In genomic region chr4:42278709-42279324, GRCh38 we compare ENCODE assay signal across 21 cellular contexts.
DNase-seq lines count a peak whose midpoint lies in the region; ATAC-seq, FAIRE-seq and TF ChIP-seq lines count a peak whose summit lies in the region.
"Had no signal": no experiment of that assay in that cellular context is flagged by ENCODE, and none has a peak within 500 bp of the region (broad histone marks: within the 10 kb centered on the region; RNA-seq: fewer than 3 reads in every experiment).

No MANE protein-coding gene starts in this region.

- no TSS peak for BruUV-seq in HCT116 (replicated peaks; lab: Mats Ljungman, UMichigan)

- no peak for TF ChIP-seq RAD21 in HCT116 (IDR thresholded peaks at IDR 0.05; ENCODE audit: low read depth)

- H4K20me1 ChIP-seq in HCT116 (ENCODE audit: insufficient read depth) (no peaks in the 10 kb centered on the region), OCI-LY1 (ENCODE audit: insufficient read depth, low read length) (no peaks in the 10 kb centered on the region)

- H3K27ac ChIP-seq in HCT116 (ENCODE audit: low read depth, low read length) (no peak overlapping the region), OCI-LY1 (ENCODE audit: low read depth, low read length, poor library complexity, severe bottlenecking) (no peak overlapping the region)
- H3K27ac ChIP-seq: gastrocnemius medialis, right atrium auricular region, upper lobe of right lung had no signal

- H3K27me3 ChIP-seq in HCT116 (ENCODE audit: insufficient read depth, low read length) (no peaks in the 10 kb centered on the region), OCI-LY1 (ENCODE audit: insufficient read depth, low read length) (no peaks in the 10 kb centered on the region)
- H3K27me3 ChIP-seq: gastrocnemius medialis, right atrium auricular region, upper lobe of right lung had no signal

- no peak for DNase-seq in HCT116 (ENCODE audit: low read depth, low spot score)
- DNase-seq in iPS-NIHi11 (ENCODE audit: low spot score), result peak; percentile 20
- DNase-seq in NCI-H1436 treated with DMSO at 0.1 percent for 48 hours (lab: John Stamatoyannopoulos, UW), result no peak
- no peak for DNase-seq in frontal cortex (ENCODE audit: low spot score in 2 of 2)
- DNase-seq: AML-193; COR-L47; effector CD4-positive, alpha-beta T cell; gastrocnemius medialis; H7; kidney glomerular epithelial cell; NCI-H1417 treated with DMSO at 0.1 percent for 48 hours; NK-92 treated with Interleukin-12 subunit alpha and Interleukin-12 subunit beta, amount 100 ng/mL, for 24 hours; occipital lobe; stimulated activated CD8-positive, alpha-beta memory T cell treated with anti-CD3 and anti-CD28 coated beads, Interleukin-4, amount 100 ng/mL, for 48 hours; upper lobe of right lung had no signal

- peak; percentile 33; the same call in 1 of the 2 replicates for TF ChIP-seq CTCF in GM12875 (IDR thresholded peaks at IDR 0.05; ENCODE audit: borderline replicate concordance, insufficient read depth, low read depth, low read length)
- TF ChIP-seq CTCF in HCT116 (IDR thresholded peaks at IDR 0.05 in 2 of 3, conservative IDR thresholded peaks at IDR 0.05 in 1 of 3; ENCODE audit: borderline replicate concordance in 1 of 3, insufficient read depth in 1 of 3, low read depth in 2 of 3, low read length in 2 of 3), result peak in 2 of 3 experiments; percentile 5 to 24; a peak in 1 of 6 replicates
- peak; percentile 19; the same call in 1 of the 2 replicates for TF ChIP-seq CTCF in OCI-LY1 (IDR thresholded peaks at IDR 0.05; ENCODE audit: low read length)

- H3K36me3 ChIP-seq in HCT116 (ENCODE audit: control insufficient read depth in 1 of 2, insufficient read depth in 2 of 2, low read length in 2 of 2) (no peaks in the 10 kb centered on the region), OCI-LY1 (ENCODE audit: insufficient read depth, low read length) (no peaks in the 10 kb centered on the region)
- H3K36me3 ChIP-seq: gastrocnemius medialis, right atrium auricular region, upper lobe of right lung had no signal

- H2AFZ ChIP-seq in HCT116 (ENCODE audit: low read depth, low read length, poor library complexity, severe bottlenecking) (no peak overlapping the region), OCI-LY1 (ENCODE audit: low read length) (no peak overlapping the region)

- ATAC-seq in HCT116 (no peak), HG03439 (IDR thresholded peaks at IDR 0.05; ENCODE audit: unreplicated experiment) (no peak)
- ATAC-seq: gastrocnemius medialis, Right ventricle myocardium inferior had no signal

- H3K4me2 ChIP-seq in HCT116 (ENCODE audit: low read length) (no peak overlapping the region), OCI-LY1 (ENCODE audit: low read length) (no peak overlapping the region)

- no peak overlapping the region for H3K4me3 ChIP-seq in GM12875 (ENCODE audit: low read depth, low read length)
- no peak overlapping the region for H3K4me3 ChIP-seq in HCT116 (replicated peaks in 1 of 2; ENCODE audit: low read depth in 1 of 2, low read length in 2 of 2)
- H3K4me3 ChIP-seq in OCI-LY1 (ENCODE audit: low read depth, low read length, poor library complexity, severe bottlenecking), result no peak overlapping the region
- H3K4me3 ChIP-seq: gastrocnemius medialis, right atrium auricular region, upper lobe of right lung had no signal

- POLR2A ChIA-PET in HCT116 (lab: Charles Lee), result no interaction called here

- H3K79me2 ChIP-seq in HCT116 (ENCODE audit: insufficient read depth, low read length) (no peaks in the 10 kb centered on the region), OCI-LY1 (ENCODE audit: insufficient read depth, low read length) (no peaks in the 10 kb centered on the region)

- TF ChIP-seq POLR2A in HCT116 (IDR thresholded peaks at IDR 0.05; ENCODE audit: borderline replicate concordance, extremely low read depth, insufficient read depth, insufficient read length), result no peak

- H3K4me1 ChIP-seq in HCT116 (ENCODE audit: control insufficient read depth in 1 of 2, insufficient read depth in 2 of 2, low read length in 2 of 2) (peaks cover 0 to 7% of the 10 kb centered on the region in 2 experiments; a peak in 1 of 4 replicates), OCI-LY1 (ENCODE audit: insufficient read depth, low read length, severe bottlenecking) (peaks cover 14% of the 10 kb centered on the region)
- H3K4me1 ChIP-seq: upper lobe of right lung had no signal

- RAD21 ChIA-PET in HCT116 (lab: Charles Lee; ENCODE audit: low non-redundant PET in 1 of 2, low total read pairs in 2 of 2, uncharacterized antibody in 2 of 2, unreplicated experiment in 2 of 2), result no interaction called here

- intact Hi-C loops in HCT116 (cut with micrococcal nuclease), result no loop called here

- no peak for FAIRE-seq in frontal cortex (lab: Jason Lieb, UNC)
- FAIRE-seq: astrocyte had no signal

- H3K9ac ChIP-seq in HCT116 (ENCODE audit: low read length), result no peak overlapping the region
- H3K9ac ChIP-seq in OCI-LY1 (ENCODE audit: low read length), result no peak overlapping the region

- H3F3A ChIP-seq in OCI-LY1 (ENCODE audit: insufficient read depth, low read length), result no peaks in the 10 kb centered on the region

- H3K9me2 ChIP-seq in HCT116 (ENCODE audit: insufficient read depth), result no peaks in the 10 kb centered on the region
- no peaks in the 10 kb centered on the region for H3K9me2 ChIP-seq in OCI-LY1 (ENCODE audit: low read depth, low read length)

- CTCF ChIA-PET in HCT116 (lab: Charles Lee), result interaction anchor here (1.3 to 1.7 kb wide), 2 partner anchors 241 to 288 kb away, joined by 3 to 6 read pairs; no protein-coding TSS in a partner anchor

- H3K9me3 ChIP-seq in HCT116 (ENCODE audit: control insufficient read depth in 1 of 2, insufficient read depth in 1 of 2, low read depth in 1 of 2, low read length in 2 of 2) (no peaks in the 10 kb centered on the region), OCI-LY1 (ENCODE audit: low read length) (no peaks in the 10 kb centered on the region)
- H3K9me3 ChIP-seq: gastrocnemius medialis, right atrium auricular region, upper lobe of right lung had no signal

TF ChIP-seq in HCT116, 20 proteins besides CTCF, POLR2A, EP300 and RAD21:
- TF ChIP-seq CEBPB (IDR thresholded peaks at IDR 0.05; ENCODE audit: low read depth) (no peak), FOSL1 (IDR thresholded peaks at IDR 0.05; ENCODE audit: low read depth) (no peak), TCF7L2 (IDR thresholded peaks at IDR 0.05; ENCODE audit: borderline replicate concordance, extremely low read depth, insufficient read depth, insufficient read length) (no peak), YY1 (IDR thresholded peaks at IDR 0.05; ENCODE audit: extremely low read depth, insufficient replicate concordance, low read depth, low read length) (no peak), EGR1 (IDR thresholded peaks at IDR 0.05; ENCODE audit: low read depth) (no peak), EZH2phosphoT487 (IDR thresholded peaks at IDR 0.05; ENCODE audit: borderline replicate concordance) (no peak), CBX3 (IDR thresholded peaks at IDR 0.05; ENCODE audit: low read depth) (no peak), ELF1 (IDR thresholded peaks at IDR 0.05; ENCODE audit: borderline replicate concordance, low read depth) (no peak), POLR2AphosphoS5 (IDR thresholded peaks at IDR 0.05; ENCODE audit: low read depth, low read length) (no peak)
